Comparison of ENCODE assay signal across 16 cellular contexts in the genomic region with DNA sequence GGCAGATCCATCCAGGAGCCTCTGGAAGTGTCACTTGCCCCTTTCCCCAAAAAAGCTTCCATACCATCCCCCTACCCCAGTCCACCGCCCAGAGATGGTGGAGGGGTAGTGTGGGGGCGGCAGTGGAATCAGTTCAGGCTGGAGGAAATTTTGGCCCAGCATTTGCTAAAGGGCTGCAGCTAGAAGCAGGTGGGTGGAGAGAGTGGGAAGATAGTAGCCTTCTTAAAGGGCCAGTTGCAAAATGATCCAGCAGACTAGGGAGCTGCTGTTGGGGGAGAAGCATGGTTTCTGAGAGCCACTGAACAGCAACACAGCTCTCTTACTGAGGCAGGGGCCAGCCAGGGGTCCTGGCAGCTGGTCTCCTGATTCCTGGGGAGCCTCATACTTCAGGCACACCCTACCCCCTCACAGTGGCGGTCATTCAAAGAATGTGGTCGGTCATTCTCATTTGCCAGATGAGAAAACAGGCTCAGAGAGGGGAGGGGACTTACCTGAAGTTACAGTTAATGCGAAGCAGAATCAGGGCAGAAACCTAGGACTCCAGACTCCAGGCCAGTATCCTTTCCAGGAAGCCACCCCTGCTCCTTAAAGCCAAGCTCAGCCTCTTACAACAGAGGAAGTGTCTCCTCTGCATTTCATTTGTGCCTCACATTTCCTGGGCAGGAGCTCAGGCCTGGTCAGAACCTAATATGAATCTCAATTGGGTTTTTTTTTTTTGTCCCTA. TPM values are rescaled to one million over a fixed set of nuclear protein-coding genes. Genes with fewer than 3 reads are reported as not detected.
DNase-seq lines count a peak whose midpoint lies in the region; TF ChIP-seq lines count a peak whose summit lies in the region.
"Had no signal": no experiment of that assay in that cellular context is flagged by ENCODE, and none has a peak within 500 bp of the region (broad histone marks: within the 10 kb centered on the region; RNA-seq: fewer than 3 reads in every experiment).

No MANE protein-coding gene starts in this region.

- no peak overlapping the region for H2BK120ac ChIP-seq in mesenchymal stem cell (ENCODE audit: low read depth, low read length)

- H3K36me3 ChIP-seq in mesenchymal stem cell (ENCODE audit: control insufficient read depth in 1 of 2, insufficient read depth in 2 of 2, low read depth in 1 of 2, low read length in 2 of 2) (peaks cover 18 to 25% of the 10 kb centered on the region in 2 experiments), SK-N-SH (replicated peaks in 1 of 2; ENCODE audit: control insufficient read depth in 1 of 2, insufficient read depth in 2 of 2, low read length in 1 of 2) (peaks cover 1 to 12% of the 10 kb centered on the region in 2 experiments)
- H3K36me3 ChIP-seq: left ventricle myocardium inferior had no signal

- H3K18ac ChIP-seq in mesenchymal stem cell (ENCODE audit: low read depth in 1 of 2, low read length in 2 of 2) = no peak overlapping the region

- no peaks in the 10 kb centered on the region for H3K9me2 ChIP-seq in SK-N-SH

- no peak overlapping the region for H3K4ac ChIP-seq in mesenchymal stem cell (ENCODE audit: low read depth in 1 of 2, low read length in 2 of 2)

- DNase-seq in GM03348 (ENCODE audit: low spot score) = peak; percentile 44
- DNase-seq in cerebellum (ENCODE audit: low spot score) = peak; percentile 53
- DNase-seq in mesenchymal stem cell = no peak
- no peak for DNase-seq in T-helper 9 cell
- no peak for DNase-seq in NCI-H2227 (lab: John Stamatoyannopoulos, UW; ENCODE audit: unreplicated experiment)
- no peak for DNase-seq in mucosa of gallbladder (ENCODE audit: low spot score)
- no peak for DNase-seq in SK-N-SH
- DNase-seq: activated CD4-positive, alpha-beta memory T cell treated with anti-CD3 and anti-CD28 coated beads, Interleukin-2, amount 10 ng/mL, durations not matched to agents 7 days and 5 days; HFFc6; hippocampal formation; left ventricle myocardium inferior; NCI-H226; SIG-M5; stimulated activated CD4-positive, alpha-beta T cell treated with anti-CD3 and anti-CD28 coated beads, Interleukin-15, amount 100 ng/mL, for 24 hours; stomach had no signal

- no peaks in the 10 kb centered on the region for H3K27me3 ChIP-seq in mesenchymal stem cell (ENCODE audit: control insufficient read depth in 1 of 2, insufficient read depth in 1 of 2, low read length in 2 of 2)
- no peaks in the 10 kb centered on the region for H3K27me3 ChIP-seq in SK-N-SH (ENCODE audit: insufficient read depth)

- no peak overlapping the region for H4K8ac ChIP-seq in mesenchymal stem cell (ENCODE audit: low read length)

- TF ChIP-seq RAD21 in Ishikawa (IDR thresholded peaks at IDR 0.05; ENCODE audit: low read depth) = no peak
- TF ChIP-seq RAD21 in SK-N-SH (IDR thresholded peaks at IDR 0.05; ENCODE audit: low read length) = no peak

- H3F3A ChIP-seq in SK-N-SH (replicated peaks; ENCODE audit: insufficient read depth) = no peaks in the 10 kb centered on the region

- peaks cover 39% of the 10 kb centered on the region for H3K79me1 ChIP-seq in mesenchymal stem cell (replicated peaks; ENCODE audit: low read length, poor library complexity, severe bottlenecking)

- no peak overlapping the region for H2BK15ac ChIP-seq in mesenchymal stem cell (ENCODE audit: low read depth, poor library complexity, severe bottlenecking)

- 0 out of 2 replicates have a peak, but pooled peaks cover 6% of the 10 kb centered on the region for H4K20me1 ChIP-seq in SK-N-SH (ENCODE audit: insufficient read depth)

- TF ChIP-seq EP300 in Ishikawa (IDR thresholded peaks at IDR 0.05; ENCODE audit: borderline replicate concordance) (no peak), SK-N-SH (IDR thresholded peaks at IDR 0.05; ENCODE audit: borderline replicate concordance in 1 of 2, low read depth in 1 of 2, low read length in 1 of 2) (no peak)

- WGBS in mesenchymal stem cell = 67% methylated on average over 4 of the region's 5 CpGs
- 90% methylated on average over 4 of the region's 5 CpGs for WGBS in SK-N-SH (ENCODE audit: low lambda C conversion rate)

- no peak overlapping the region for H3K23ac ChIP-seq in mesenchymal stem cell (ENCODE audit: low read length in 2 of 2)

- H3K14ac ChIP-seq in mesenchymal stem cell (ENCODE audit: low read length in 2 of 2) = no peak overlapping the region

- CTCF ChIA-PET in SK-N-SH (lab: Yijun Ruan, JAX) = interaction anchor here (0.7 to 1.5 kb wide), 4 partner anchors 11 to 83 kb away, joined by 3 to 7 read pairs (median 4); a partner anchor contains a TSS

- POLR2A ChIA-PET in SK-N-SH (lab: Yijun Ruan, JAX) = interaction anchor here (0.6 to 1.5 kb wide), 3 partner anchors 9 to 21 kb away, joined by 3 to 4 read pairs (median 4); no protein-coding TSS in a partner anchor

- H2AFZ ChIP-seq in mesenchymal stem cell (ENCODE audit: low read depth, low read length) = no peak overlapping the region
- no peak overlapping the region for H2AFZ ChIP-seq in SK-N-SH (ENCODE audit: low read depth)

- H3K4me1 ChIP-seq in mesenchymal stem cell (ENCODE audit: control insufficient read depth, insufficient read depth, low read depth, low read length) (peaks cover 19% of the 10 kb centered on the region), SK-N-SH (ENCODE audit: control insufficient read depth in 1 of 2, insufficient read depth in 2 of 2, low read depth in 1 of 2, low read length in 1 of 2) (peaks cover 0 to 10% of the 10 kb centered on the region in 2 experiments; a peak in 1 of 4 replicates)

- H3K79me2 ChIP-seq in SK-N-SH (ENCODE audit: insufficient read depth) = peaks cover 31% of the 10 kb centered on the region

- H4K91ac ChIP-seq in mesenchymal stem cell (ENCODE audit: low read length) = no peak overlapping the region

- no peak overlapping the region for H2BK5ac ChIP-seq in mesenchymal stem cell (ENCODE audit: low read depth, low read length, poor library complexity, severe bottlenecking)

- no peak overlapping the region for H2BK12ac ChIP-seq in mesenchymal stem cell (ENCODE audit: low read length in 2 of 2)

- no peaks in the 10 kb centered on the region for H3K9me3 ChIP-seq in mesenchymal stem cell (ENCODE audit: control insufficient read depth, low read length)
- no peaks in the 10 kb centered on the region for H3K9me3 ChIP-seq in SK-N-SH
- H3K9me3 ChIP-seq: left ventricle myocardium inferior, stomach had no signal

- H3K4me2 ChIP-seq in mesenchymal stem cell (ENCODE audit: low read length, poor library complexity, severe bottlenecking) (no peak overlapping the region), SK-N-SH (no peak overlapping the region)

- no peak for TF ChIP-seq CTCF in SK-N-SH (IDR thresholded peaks at IDR 0.05)

- H3K9ac ChIP-seq in mesenchymal stem cell (ENCODE audit: low read length) (peak overlapping the region; percentile 45), SK-N-SH (no peak overlapping the region)

- no peak overlapping the region for H3K4me3 ChIP-seq in mesenchymal stem cell (ENCODE audit: insufficient read depth in 1 of 2, low read depth in 1 of 2, low read length in 2 of 2)
- no peak overlapping the region for H3K4me3 ChIP-seq in SK-N-SH (ENCODE audit: low read depth in 2 of 2, low read length in 1 of 2)
- H3K4me3 ChIP-seq: left ventricle myocardium inferior, stomach had no signal

- H2AK5ac ChIP-seq in mesenchymal stem cell (ENCODE audit: low read length, severe bottlenecking) = no peak overlapping the region

- H3K27ac ChIP-seq in mesenchymal stem cell (ENCODE audit: low read length, poor library complexity, severe bottlenecking) (no peak overlapping the region), SK-N-SH (ENCODE audit: low read depth in 2 of 2, low read length in 1 of 2) (no peak overlapping the region)
- H3K27ac ChIP-seq: left ventricle myocardium inferior, stomach had no signal

TF ChIP-seq in Ishikawa, 13 proteins besides CTCF, POLR2A, EP300 and RAD21:
- peak; percentile 63 for TF ChIP-seq EGR1 (IDR thresholded peaks at IDR 0.05)
- TF ChIP-seq NFIC (IDR thresholded peaks at IDR 0.05) = no peak

TF ChIP-seq in SK-N-SH, 30 proteins besides CTCF, POLR2A, EP300 and RAD21:
- TF ChIP-seq ELF1 (IDR thresholded peaks at IDR 0.05) (no peak), FOXM1 (IDR thresholded peaks at IDR 0.05; ENCODE audit: low read depth) (no peak), POLR2AphosphoS5 (IDR thresholded peaks at IDR 0.05; ENCODE audit: low read depth, low read length) (no peak), YY1 (IDR thresholded peaks at IDR 0.05; ENCODE audit: low read depth) (no peak), MEF2A (IDR thresholded peaks at IDR 0.05; ENCODE audit: borderline replicate concordance, low read depth) (no peak), TAF1 (IDR thresholded peaks at IDR 0.05; ENCODE audit: borderline replicate concordance, low read depth, low read length) (no peak)

RNA-seq across cellular contexts. Expression of a gene that starts 5.4 kb away (rescaled TPM):
- total RNA-seq in cerebellum (5.5 TPM), mucosa of gallbladder (35.4 TPM)
- 5.6 TPM for polyA plus RNA-seq in mesenchymal stem cell (2013, experiment 1 of 2)
- 4.8 TPM for polyA plus RNA-seq in mesenchymal stem cell (2013, experiment 2 of 2)
- polyA plus RNA-seq in SK-N-SH (2012; rRNA removed) = 14.0 and 16.1 TPM in 2 replicates
- polyA plus RNA-seq in SK-N-SH (2012; cell fraction: cytosol; rRNA removed) = 8.0 and 8.2 TPM in 2 replicates
- 28.8 and 40.7 TPM in 2 replicates for polyA plus RNA-seq in SK-N-SH (2012; cell fraction: nucleus; rRNA removed)

RNA-seq across cellular contexts. Expression of a gene that starts 15.0 kb away (rescaled TPM):
- total RNA-seq in cerebellum (14.2 TPM), mucosa of gallbladder (31.2 TPM)
- polyA plus RNA-seq in mesenchymal stem cell (2013, experiment 1 of 2) = 5.1 TPM
- 7.0 TPM for polyA plus RNA-seq in mesenchymal stem cell (2013, experiment 2 of 2)
- polyA plus RNA-seq in SK-N-SH (2012; rRNA removed) = 28.6 and 37.2 TPM in 2 replicates
- 9.9 and 17.0 TPM in 2 replicates for polyA plus RNA-seq in SK-N-SH (2012; cell fraction: cytosol; rRNA removed)
- polyA plus RNA-seq in SK-N-SH (2012; cell fraction: nucleus; rRNA removed) = 123 and 141 TPM in 2 replicates

RNA-seq across cellular contexts. Expression of a gene that starts 23.4 kb away (rescaled TPM):
- total RNA-seq in cerebellum (2.9 TPM), mucosa of gallbladder (20.0 TPM)
- polyA plus RNA-seq in mesenchymal stem cell (2013, experiment 1 of 2) = 7.4 TPM
- 6.4 TPM for polyA plus RNA-seq in mesenchymal stem cell (2013, experiment 2 of 2)
- polyA plus RNA-seq in SK-N-SH (2012; rRNA removed) = 11.9 and 18.9 TPM in 2 replicates
- 9.1 and 10.5 TPM in 2 replicates for polyA plus RNA-seq in SK-N-SH (2012; cell fraction: cytosol; rRNA removed)
- polyA plus RNA-seq in SK-N-SH (2012; cell fraction: nucleus; rRNA removed) = 10.3 and 12.2 TPM in 2 replicates

RNA-seq across cellular contexts. Expression of a gene that starts 45.4 kb away (rescaled TPM):
- total RNA-seq in cerebellum = 5.2 TPM
- 1.7 TPM for polyA plus RNA-seq in mesenchymal stem cell (2013, experiment 1 of 2)
- 1.8 TPM for polyA plus RNA-seq in mesenchymal stem cell (2013, experiment 2 of 2)
- total RNA-seq in mucosa of gallbladder = 6.5 TPM
- 5.8 and 7.9 TPM in 2 replicates for polyA plus RNA-seq in SK-N-SH (2012; rRNA removed)
- polyA plus RNA-seq in SK-N-SH (2012; cell fraction: cytosol; rRNA removed) = 3.3 and 5.5 TPM in 2 replicates
- polyA plus RNA-seq in SK-N-SH (2012; cell fraction: nucleus; rRNA removed) = 8.3 and 9.8 TPM in 2 replicates

RNA-seq across cellular contexts. Expression of a gene that starts 45.5 kb away (rescaled TPM):
- total RNA-seq in cerebellum (33.7 TPM), mucosa of gallbladder (179 TPM)
- 106 TPM for polyA plus RNA-seq in mesenchymal stem cell (2013, experiment 1 of 2)
- polyA plus RNA-seq in mesenchymal stem cell (2013, experiment 2 of 2) = 105 TPM
- polyA plus RNA-seq in SK-N-SH (2012; rRNA removed) = 37.5 and 75.2 TPM in 2 replicates
- polyA plus RNA-seq in SK-N-SH (2012; cell fraction: cytosol; rRNA removed) = 57.9 and 75.1 TPM in 2 replicates
- 121 and 150 TPM in 2 replicates for polyA plus RNA-seq in SK-N-SH (2012; cell fraction: nucleus; rRNA removed)

Comparison
In these comparisons a context has a peak if more than half of its experiments do, and no peak if none do; other contexts are left out.
1. DNase-seq: peak in GM03348 (single experiment) and cerebellum (single experiment); none in mesenchymal stem cell (single experiment), T-helper 9 cell (single experiment), NCI-H2227 (single experiment), mucosa of gallbladder (single experiment) and SK-N-SH (single experiment).